ENCODE assay signal across 8 cellular contexts in the genomic region with DNA sequence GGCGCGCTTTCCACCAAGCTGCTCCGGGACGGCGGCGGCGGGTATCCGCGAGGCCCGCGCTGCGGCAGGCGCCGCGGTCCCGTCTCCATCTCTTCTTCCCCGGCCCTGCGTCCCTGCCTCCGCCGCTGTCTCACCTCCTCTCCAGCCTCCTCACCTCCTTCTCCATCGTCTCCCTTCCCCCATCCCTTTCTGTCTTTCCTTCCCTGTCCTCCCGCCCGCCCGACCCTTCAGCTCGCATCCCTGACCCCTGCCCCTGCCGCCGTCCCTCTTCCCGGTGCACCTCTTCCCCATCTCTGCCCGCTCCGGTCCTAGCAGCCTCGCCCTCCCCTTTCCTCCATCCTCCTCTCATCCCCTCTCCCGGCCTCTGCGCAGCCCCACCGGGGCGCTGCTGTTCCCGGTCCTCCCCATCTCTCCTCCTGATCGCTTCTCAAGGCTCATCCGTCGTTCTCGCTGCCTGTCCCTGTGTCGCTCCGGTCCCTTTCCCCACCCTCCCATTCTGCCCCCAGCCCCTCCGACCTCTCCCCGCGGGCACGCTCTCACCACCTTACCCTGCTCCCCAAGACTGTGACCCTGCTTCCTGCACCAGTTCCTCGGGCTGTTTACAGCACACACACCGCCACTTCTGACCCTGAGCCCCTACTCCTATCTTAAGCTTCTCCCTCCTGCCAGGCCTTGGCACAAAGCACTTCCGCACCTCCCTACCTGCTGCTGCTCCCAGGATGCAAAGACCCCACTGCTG. TPM values are rescaled to one million over a fixed set of nuclear protein-coding genes. Genes with fewer than 3 reads are reported as not detected.
A peak's percentile ranks its signal among the peaks of the same experiment; 100 is the strongest.
DNase-seq lines count a peak whose midpoint lies in the region; ATAC-seq and TF ChIP-seq lines count a peak whose summit lies in the region.

No MANE protein-coding gene starts in this region.

- TF ChIP-seq CTCF in H9 (conservative IDR thresholded peaks at IDR 0.05): no peak

- no peaks in the 10 kb centered on the region for H3K9me3 ChIP-seq in H9 (ENCODE audit: control insufficient read depth, low read depth, low read length)
- no peaks in the 10 kb centered on the region for H3K9me3 ChIP-seq in SJSA1 (replicated peaks)
- no peaks in the 10 kb centered on the region for H3K9me3 ChIP-seq in duodenal mucosa (ENCODE audit: control insufficient read depth in 1 of 2, low read length in 2 of 2)
- no peaks in the 10 kb centered on the region for H3K9me3 ChIP-seq in naive thymus-derived CD4-positive, alpha-beta T cell (ENCODE audit: control insufficient read depth in 2 of 3, low read length in 3 of 3)

- no peak overlapping the region for H2BK5ac ChIP-seq in H9 (ENCODE audit: insufficient read length, low read length)

- H3K79me1 ChIP-seq in H9 (ENCODE audit: insufficient read depth, low read depth, low read length, poor library complexity, severe bottlenecking): no peaks in the 10 kb centered on the region

- H3K18ac ChIP-seq in H9 (ENCODE audit: insufficient read length, low read depth, low read length): no peak overlapping the region

- H4K20me1 ChIP-seq in H9 (ENCODE audit: control insufficient read depth, insufficient read depth, insufficient read length): no peaks in the 10 kb centered on the region

- H2BK20ac ChIP-seq in H9 (ENCODE audit: low read depth, low read length, poor library complexity, severe bottlenecking): no peak overlapping the region

- no peaks in the 10 kb centered on the region for H3K4me1 ChIP-seq in H9 (ENCODE audit: insufficient read depth, low read length)
- H3K4me1 ChIP-seq in SJSA1 (replicated peaks): peaks cover 12% of the 10 kb centered on the region
- H3K4me1 ChIP-seq in duodenal mucosa (ENCODE audit: control insufficient read depth in 1 of 2, insufficient read depth in 2 of 2, low read length in 2 of 2): peaks cover 13 to 25% of the 10 kb centered on the region in 2 donors
- H3K4me1 ChIP-seq in naive thymus-derived CD4-positive, alpha-beta T cell (ENCODE audit: control insufficient read depth in 2 of 2, insufficient read depth in 2 of 2, low read length in 2 of 2): peaks cover 23 to 32% of the 10 kb centered on the region in 2 donors

- H3K23ac ChIP-seq in H9 (ENCODE audit: insufficient read length, low read depth, low read length): no peak overlapping the region

- no peak overlapping the region for H3K56ac ChIP-seq in H9 (ENCODE audit: insufficient read length, low read depth, low read length)

- H4K91ac ChIP-seq in H9 (ENCODE audit: insufficient read length, low read depth, low read length): no peak overlapping the region

- peak overlapping the region; percentile 71 for H3K4me2 ChIP-seq in H9 (ENCODE audit: insufficient read depth, insufficient read length, low read length)

- H3K4me1 Mint-ChIP-seq in H9: peaks cover 22 to 29% of the 10 kb centered on the region in 2 experiments
- peaks cover 27 to 55% (median 47%) of the 10 kb centered on the region in 7 donors for H3K4me1 Mint-ChIP-seq in naive thymus-derived CD4-positive, alpha-beta T cell

- H3K9ac ChIP-seq in H9 (ENCODE audit: extremely low read depth, insufficient read length, low read length) (no peak overlapping the region), duodenal mucosa (ENCODE audit: low read depth in 1 of 2, low read length in 2 of 2) (peak overlapping the region in 1 of 2 donors; percentile 10)

- CTCF ChIA-PET in naive thymus-derived CD4-positive, alpha-beta T cell (lab: Charles Lee): interaction anchor here (0.8 to 1.0 kb wide), 2 partner anchors 13 to 17 kb away, joined by 3 read pairs; no protein-coding TSS in a partner anchor

- H3K27me3 Mint-ChIP-seq in H9 (ENCODE audit: low read depth): peaks cover 44% of the 10 kb centered on the region
- peaks cover 0 to 2% (median 0%) of the 10 kb centered on the region in 5 donors for H3K27me3 Mint-ChIP-seq in naive thymus-derived CD4-positive, alpha-beta T cell

- no peaks in the 10 kb centered on the region for H3K79me2 ChIP-seq in H9 (ENCODE audit: insufficient read depth, low read length)

- H2BK15ac ChIP-seq in H9 (ENCODE audit: low read depth, low read length): no peak overlapping the region

- no CpG with 5 or more reads among the region's 49 CpGs for WGBS in H9 (ENCODE audit: extremely low coverage, insufficient read length, low lambda C conversion rate)

- no peak overlapping the region for H4K5ac ChIP-seq in H9 (ENCODE audit: insufficient read length, low read depth, low read length)

- H3K27me3 ChIP-seq in H9 (ENCODE audit: insufficient read depth, low read length): no peaks in the 10 kb centered on the region; the same call in 1 of the 2 replicates
- H3K27me3 ChIP-seq in SJSA1 (replicated peaks): no peaks in the 10 kb centered on the region
- peaks cover 11 to 13% of the 10 kb centered on the region in 2 donors for H3K27me3 ChIP-seq in duodenal mucosa (ENCODE audit: control insufficient read depth in 1 of 2, insufficient read depth in 2 of 2, low read length in 2 of 2)
- no peaks in the 10 kb centered on the region for H3K27me3 ChIP-seq in naive thymus-derived CD4-positive, alpha-beta T cell (ENCODE audit: control insufficient read depth in 2 of 2, insufficient read depth in 2 of 2, low read length in 2 of 2)

- intact Hi-C loops in naive thymus-derived CD4-positive, alpha-beta T cell (cut with micrococcal nuclease): loop anchor here (1.0 to 5.0 kb wide), 8 partner anchors 33 to 792 kb away; partner anchors contain the start of genes ACOT7 (in 2 of the 2), KLHL21 (in 2 of the 2), RPL22 (in 2 of the 2) and CAMTA1 (in 1 of the 2)

- no peak overlapping the region for H2AFZ ChIP-seq in H9 (ENCODE audit: low read length)

- peak overlapping the region in 2 of 3 experiments; percentile 24 to 30; a peak in 2 of 7 replicates for H3K27ac Mint-ChIP-seq in H9
- H3K27ac Mint-ChIP-seq in naive thymus-derived CD4-positive, alpha-beta T cell: peak overlapping the region; percentile 88 to 97 (median 96)

- POLR2A ChIA-PET in naive thymus-derived CD4-positive, alpha-beta T cell (lab: Charles Lee): interaction anchor here (0.9 to 4.2 kb wide), 4 partner anchors 34 to 206 kb away, joined by 3 to 67 read pairs (median 4); no protein-coding TSS in a partner anchor

- no peak overlapping the region for H2AK5ac ChIP-seq in H9 (ENCODE audit: insufficient read length, low read length)

- no peak overlapping the region for H3T11ph ChIP-seq in H9 (ENCODE audit: low read length)

- H3K4ac ChIP-seq in H9 (ENCODE audit: low read depth, low read length): no peak overlapping the region

- H2BK12ac ChIP-seq in H9 (ENCODE audit: insufficient read length, low read depth, low read length): no peak overlapping the region

- H4K8ac ChIP-seq in H9 (replicated peaks; ENCODE audit: insufficient read length, low read depth, low read length): no peak overlapping the region

- H3K36me3 ChIP-seq in SJSA1 (no peaks in the 10 kb centered on the region), duodenal mucosa (ENCODE audit: control insufficient read depth in 1 of 2, insufficient read depth in 2 of 2, low read length in 2 of 2) (no peaks in the 10 kb centered on the region)
- H3K36me3 ChIP-seq in naive thymus-derived CD4-positive, alpha-beta T cell (ENCODE audit: control insufficient read depth in 2 of 3, insufficient read depth in 3 of 3, low read length in 3 of 3): peaks cover 0 to 14% (median 0%) of the 10 kb centered on the region in 3 experiments

- no peak overlapping the region for H2BK120ac ChIP-seq in H9 (ENCODE audit: low read depth, low read length, poor library complexity, severe bottlenecking)

- H3K36me3 Mint-ChIP-seq in H9 (ENCODE audit: insufficient read depth in 1 of 3, low read depth in 3 of 3): peaks cover 0 to 3% (median 3%) of the 10 kb centered on the region in 3 experiments; a peak in 2 of 7 replicates
- peaks cover 0 to 11% (median 0%) of the 10 kb centered on the region in 5 donors for H3K36me3 Mint-ChIP-seq in naive thymus-derived CD4-positive, alpha-beta T cell

- peak overlapping the region; percentile 75 to 93 for H3K4me3 Mint-ChIP-seq in H9
- peak overlapping the region; percentile 88 to 100 (median 96) for H3K4me3 Mint-ChIP-seq in naive thymus-derived CD4-positive, alpha-beta T cell

- no peak overlapping the region for H3K27ac ChIP-seq in H9 (ENCODE audit: insufficient read length, low read depth, low read length)
- H3K27ac ChIP-seq in SJSA1: no peak overlapping the region
- H3K27ac ChIP-seq in duodenal mucosa (ENCODE audit: low read depth, low read length): peak overlapping the region; percentile 84
- peak overlapping the region; percentile 65 for H3K27ac ChIP-seq in naive thymus-derived CD4-positive, alpha-beta T cell (ENCODE audit: low read depth, low read length)

- ATAC-seq in naive thymus-derived CD4-positive, alpha-beta T cell: no peak
- ATAC-seq in HG03571 (IDR thresholded peaks at IDR 0.05; ENCODE audit: unreplicated experiment): no peak

- H3K4me3 ChIP-seq in SJSA1 (peak overlapping the region; percentile 64), duodenal mucosa (ENCODE audit: low read depth in 1 of 2, low read length in 2 of 2) (peak overlapping the region; percentile 69 to 78)
- H3K4me3 ChIP-seq in naive thymus-derived CD4-positive, alpha-beta T cell (ENCODE audit: low read length): peak overlapping the region; percentile 88

- DNase-seq in DMS79 (lab: John Stamatoyannopoulos, UW): peak; percentile 49
- DNase-seq in H9: no peak
- DNase-seq in SJSA1 (ENCODE audit: low read depth in 1 of 2, low spot score in 2 of 2): no peak
- DNase-seq in naive thymus-derived CD4-positive, alpha-beta T cell: peak in 5 of 9 donors; percentile 4 to 38 (median 16)
- DNase-seq in H4 (ENCODE audit: low spot score): no peak
- DNase-seq in NCI-H2196 treated with DMSO at 0.1 percent for 48 hours (lab: John Stamatoyannopoulos, UW; ENCODE audit: unreplicated experiment): no peak

- no peaks in the 10 kb centered on the region for H3K9me3 Mint-ChIP-seq in H9
- peaks cover 0 to 4% (median 0%) of the 10 kb centered on the region in 11 donors for H3K9me3 Mint-ChIP-seq in naive thymus-derived CD4-positive, alpha-beta T cell

- no peak overlapping the region for H3K14ac ChIP-seq in H9 (ENCODE audit: insufficient read depth, low read length)

- H3K23me2 ChIP-seq in H9 (ENCODE audit: insufficient read length, low read depth, low read length, poor library complexity, severe bottlenecking): peaks cover 14% of the 10 kb centered on the region

RNA-seq across cellular contexts. Expression of gene NPHP4, which starts 0.8 kb away (rescaled TPM):
- total RNA-seq in H9 (2021): 14.3 and 17.6 TPM in 2 replicates
- total RNA-seq in SJSA1 (2014; rRNA removed; shearing (Covaris generic)): 3.6 and 4.5 TPM in 2 replicates
- total RNA-seq in naive thymus-derived CD4-positive, alpha-beta T cell: 10 to 100 TPM in 3 of 5 experiments, 1 to 10 TPM in 2; 9.0 to 20.6 (median 11.1) TPM
- polyA plus RNA-seq in naive thymus-derived CD4-positive, alpha-beta T cell: 1 to 10 TPM in 1 of 2 donors, under 1 TPM in 1; 0.40 to 2.7 TPM
- 2.4 and 12.0 TPM in 2 replicates for total RNA-seq in H4 (2014; rRNA removed; shearing (Covaris generic))

RNA-seq across cellular contexts. Expression of gene KCNAB2, which starts 52.7 kb away (rescaled TPM):
- 7.8 and 8.3 TPM in 2 replicates for total RNA-seq in H9 (2021)
- 3.4 and 3.9 TPM in 2 replicates for total RNA-seq in SJSA1 (2014; rRNA removed; shearing (Covaris generic))
- total RNA-seq in naive thymus-derived CD4-positive, alpha-beta T cell: 100 to 1,000 TPM; 176 to 310 (median 188) TPM
- polyA plus RNA-seq in naive thymus-derived CD4-positive, alpha-beta T cell: 10 to 100 TPM; 16.8 to 33.6 TPM
- 3.6 and 4.0 TPM in 2 replicates for total RNA-seq in H4 (2014; rRNA removed; shearing (Covaris generic))

Comparison
In these comparisons a context has a peak if more than half of its experiments do, and no peak if none do; other contexts are left out.
1. DNase-seq: peak in DMS79 (single experiment) and naive thymus-derived CD4-positive, alpha-beta T cell (5 of 9); none in H9 (single experiment), SJSA1 (0 of 2), H4 (single experiment) and NCI-H2196 treated with DMSO at 0.1 percent for 48 hours (single experiment).
2. H3K27ac ChIP-seq: peak in duodenal mucosa (single experiment) and naive thymus-derived CD4-positive, alpha-beta T cell (single experiment); none in H9 (single experiment) and SJSA1 (single experiment).
3. RNA of gene KCNAB2, which starts 52.7 kb away (total RNA-seq): 176 to 310 TPM in naive thymus-derived CD4-positive, alpha-beta T cell; 7.8 to 8.3 TPM in H9, 3.6 to 4.0 TPM in H4 and 3.4 to 3.9 TPM in SJSA1; every median in the first group is over 10 times any median in the second.
4. Peak in every context shown above with its lines, with median percentiles within 50 percentile points of each other: H3K4me3 ChIP-seq.